8 cellular contexts compared by ENCODE assay signal in the genomic region with DNA sequence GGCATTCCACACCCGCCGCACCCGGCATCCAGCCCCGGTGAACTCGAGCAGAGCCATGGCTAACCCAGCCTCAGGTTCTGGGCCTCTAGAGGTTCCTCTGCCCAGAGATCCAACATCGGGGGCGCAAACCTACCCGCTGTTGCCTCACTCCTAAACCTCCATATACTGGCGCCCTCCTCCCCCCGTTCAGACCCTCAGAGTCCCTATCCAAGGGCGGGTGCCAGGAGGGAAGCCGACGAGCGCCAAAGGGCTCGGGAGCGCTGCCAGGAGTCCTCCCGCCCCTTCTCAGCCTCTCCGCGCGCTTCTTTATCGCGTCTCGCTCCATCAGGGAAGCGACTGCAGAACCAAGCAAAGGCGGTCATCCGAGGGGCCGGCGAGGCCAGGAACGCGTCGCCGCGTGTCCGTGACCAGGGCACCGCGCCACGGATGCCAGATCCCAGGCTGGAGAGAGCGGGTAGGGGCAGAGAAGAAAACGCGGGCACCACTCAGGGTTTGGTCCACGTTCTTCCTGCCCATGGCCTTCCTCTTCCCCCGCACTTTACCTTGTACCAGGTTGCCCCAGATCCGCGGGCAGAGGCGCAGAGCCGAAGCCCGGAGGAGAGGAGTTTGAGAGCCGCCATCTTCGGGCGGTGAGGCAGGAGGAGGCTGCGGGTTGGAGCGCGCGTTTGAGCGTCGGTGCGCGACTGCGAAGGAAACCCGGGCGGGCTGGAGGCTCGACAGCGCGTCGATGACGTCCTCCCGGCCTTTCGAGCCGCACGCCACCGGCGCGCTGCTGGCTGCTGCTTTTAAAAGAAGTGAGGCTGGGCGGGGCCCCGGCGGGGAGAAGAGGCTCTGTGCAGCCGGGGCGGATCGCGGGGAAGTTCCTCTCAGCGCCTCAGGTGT. TPM values are rescaled to one million over a fixed set of nuclear protein-coding genes. Genes with fewer than 3 reads are reported as not detected.
DNase-seq lines count a peak whose midpoint lies in the region; ATAC-seq and TF ChIP-seq lines count a peak whose summit lies in the region.

Gene OXCT1 (minus strand): TSS at position 687 of the 882 bp plus-strand sequence. CDS start 67 bp downstream, at position 620.

- peaks cover 43% of the 10 kb centered on the region for H3K27me3 Mint-ChIP-seq in WTC11 (ENCODE audit: low read depth)

- DNase-seq in ACHN (peak; percentile 80), NCI-H2171 treated with DMSO at 0.1 percent for 48 hours (lab: John Stamatoyannopoulos, UW) (peak; percentile 93), WTC11 (ENCODE audit: low spot score) (peak; percentile 82), caudate nucleus (lab: John Stamatoyannopoulos, UW) (peak in 59 of 61 donors; percentile 16 to 84 (median 66)), iris pigment epithelial cell (ENCODE audit: low read depth) (peak; percentile 90)
- DNase-seq in stimulated activated CD4-positive, alpha-beta T cell treated with anti-CD3 and anti-CD28 coated beads, Interleukin-12 subunit alpha, Interleukin-12 subunit beta, amount 100 ng/mL, for 4 hours = peak; percentile 90

- H3K27ac Mint-ChIP-seq in WTC11 = no peak within 1 kb of the TSS

- peak within 1 kb of the TSS; percentile 83 for H3K4me3 Mint-ChIP-seq in WTC11

- H3K9me3 Mint-ChIP-seq in WTC11 = peaks cover 4% of the 10 kb centered on the region; the same call in 1 of the 2 replicates

- POLR2A ChIA-PET in WTC11 (lab: Charles Lee) = interaction anchor here (1.0 to 1.5 kb wide), 2 partner anchors 34 kb away, joined by 3 to 7 read pairs; partner anchors contain the start of gene RIMOC1

- CTCF ChIA-PET in WTC11 (lab: Charles Lee) = interaction anchor here (2.2 kb wide), 1 partner anchor 187 kb away, joined by 6 read pairs; no protein-coding TSS in a partner anchor

- no peaks in the 10 kb centered on the region for H3K36me3 Mint-ChIP-seq in WTC11

- in situ Hi-C loops in ACHN (cut with HindIII; ENCODE audit: low pct_ligation_motif_present, low pct_unique_long_range_greater_than_20kb, low sequenced_read_pairs) = no loop called here

- H3K27ac ChIP-seq in caudate nucleus (ENCODE audit: low read depth, low read length) = peak within 1 kb of the TSS; percentile 79

- no peak for TF ChIP-seq CTCF in WTC11 (IDR thresholded peaks at IDR 0.05)

- ATAC-seq in GM18870 (IDR thresholded peaks at IDR 0.05; ENCODE audit: unreplicated experiment) (peak; percentile 94), HG03108 (IDR thresholded peaks at IDR 0.05; ENCODE audit: unreplicated experiment) (peak; percentile 93), WTC11 (peak; percentile 79)

- H3K4me1 Mint-ChIP-seq in WTC11 = peaks cover 9% of the 10 kb centered on the region

TF ChIP-seq in WTC11, 78 proteins besides CTCF, POLR2A, EP300 and RAD21 (continues in another document):
- TF ChIP-seq ZNF317 (CRISPR knock-in tag; IDR thresholded peaks at IDR 0.05; ENCODE audit: borderline replicate concordance, low read depth) (no peak), HMGXB4 (CRISPR knock-in tag; IDR thresholded peaks at IDR 0.05) (peak; percentile 74; the same call in 1 of the 2 replicates), EMX1 (CRISPR knock-in tag; IDR thresholded peaks at IDR 0.05) (no peak), ESRRA (CRISPR knock-in tag; IDR thresholded peaks at IDR 0.05; ENCODE audit: borderline replicate concordance) (peak; percentile 79; the same call in 1 of the 2 replicates), FOXJ3 (CRISPR knock-in tag; IDR thresholded peaks at IDR 0.05; ENCODE audit: borderline replicate concordance) (no peak), ATF1 (CRISPR knock-in tag; IDR thresholded peaks at IDR 0.05) (peak; percentile 19; the same call in 1 of the 2 replicates), KAT7 (CRISPR knock-in tag; IDR thresholded peaks at IDR 0.05; ENCODE audit: borderline replicate concordance) (peak; percentile 63; the same call in 1 of the 2 replicates), AFF4 (CRISPR knock-in tag; IDR thresholded peaks at IDR 0.05; ENCODE audit: borderline replicate concordance) (no peak), MLX (CRISPR knock-in tag; IDR thresholded peaks at IDR 0.05) (no peak), NR1H2 (CRISPR knock-in tag; IDR thresholded peaks at IDR 0.05) (no peak), USF2 (CRISPR knock-in tag; IDR thresholded peaks at IDR 0.05) (no peak), PREB (CRISPR knock-in tag; IDR thresholded peaks at IDR 0.05; ENCODE audit: borderline replicate concordance) (no peak), SMAD3 (CRISPR knock-in tag; IDR thresholded peaks at IDR 0.05; ENCODE audit: borderline replicate concordance) (no peak)
- TF ChIP-seq, protein P1, sequence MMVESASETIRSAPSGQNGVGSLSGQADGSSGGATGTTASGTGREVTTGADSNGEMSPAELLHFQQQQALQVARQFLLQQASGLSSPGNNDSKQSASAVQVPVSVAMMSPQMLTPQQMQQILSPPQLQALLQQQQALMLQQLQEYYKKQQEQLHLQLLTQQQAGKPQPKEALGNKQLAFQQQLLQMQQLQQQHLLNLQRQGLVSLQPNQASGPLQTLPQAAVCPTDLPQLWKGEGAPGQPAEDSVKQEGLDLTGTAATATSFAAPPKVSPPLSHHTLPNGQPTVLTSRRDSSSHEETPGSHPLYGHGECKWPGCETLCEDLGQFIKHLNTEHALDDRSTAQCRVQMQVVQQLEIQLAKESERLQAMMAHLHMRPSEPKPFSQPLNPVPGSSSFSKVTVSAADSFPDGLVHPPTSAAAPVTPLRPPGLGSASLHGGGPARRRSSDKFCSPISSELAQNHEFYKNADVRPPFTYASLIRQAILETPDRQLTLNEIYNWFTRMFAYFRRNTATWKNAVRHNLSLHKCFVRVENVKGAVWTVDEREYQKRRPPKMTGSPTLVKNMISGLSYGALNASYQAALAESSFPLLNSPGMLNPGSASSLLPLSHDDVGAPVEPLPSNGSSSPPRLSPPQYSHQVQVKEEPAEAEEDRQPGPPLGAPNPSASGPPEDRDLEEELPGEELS (CRISPR knock-in tag; IDR thresholded peaks at IDR 0.05) = peak; percentile 20

RNA-seq across cellular contexts. Expression of gene OXCT1, which starts in this region (rescaled TPM):
- total RNA-seq in WTC11 (2021) = 20.6 to 23.1 TPM (median 20.9 TPM) in 3 replicates

Comparison
In these comparisons a context has a peak if more than half of its experiments do, and no peak if none do; other contexts are left out.
1. Peak in every context shown above with its lines: DNase-seq, ATAC-seq and H3K27ac ChIP-seq.